In the genomic region with DNA sequence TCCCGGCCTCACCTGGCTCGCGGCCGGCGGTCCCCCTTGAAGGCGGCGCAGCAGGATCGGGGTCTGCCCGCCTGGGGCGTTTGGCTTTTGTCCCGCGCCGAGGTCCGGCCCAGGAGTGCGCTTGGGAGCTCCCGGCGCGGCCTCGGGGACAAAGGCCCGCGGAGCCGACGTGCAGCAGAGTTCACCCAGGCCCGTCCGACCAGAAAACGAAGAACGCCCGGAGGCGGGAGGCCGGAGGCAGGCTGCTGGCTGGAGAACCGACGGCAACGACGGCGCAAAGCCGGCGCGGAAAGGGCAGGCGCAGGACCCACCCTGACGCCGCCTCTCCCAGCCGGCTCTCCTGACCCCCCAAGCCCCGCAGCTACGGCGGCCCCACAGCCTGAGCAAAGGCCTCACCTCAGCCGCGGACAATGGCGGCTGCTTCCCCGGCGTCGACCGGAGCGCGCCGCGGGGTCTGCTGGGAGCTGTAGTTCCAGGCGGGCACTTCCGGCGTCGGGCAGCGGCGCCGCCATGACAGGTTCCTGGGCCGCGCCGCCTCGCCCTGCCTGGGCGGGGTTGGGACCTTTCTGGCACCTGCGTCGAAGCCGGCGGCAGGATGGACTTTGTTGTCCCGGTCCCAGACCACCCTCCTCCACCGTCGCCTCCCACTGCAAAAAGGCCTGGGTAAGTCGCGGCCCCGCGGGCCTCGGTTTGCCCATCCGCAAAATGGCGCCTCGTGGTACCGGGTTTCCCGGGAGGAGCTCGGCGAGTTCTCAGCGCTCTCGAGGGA, we compare ENCODE assay signal across 8 cellular contexts. TPM values are rescaled to one million over a fixed set of nuclear protein-coding genes. Genes with fewer than 3 reads are reported as not detected.
DNase-seq lines count a peak whose midpoint lies in the region; ATAC-seq and TF ChIP-seq lines count a peak whose summit lies in the region.

A gene (minus strand): TSS at position 437 of the 769 bp plus-strand sequence. CDS start 1,501 bp downstream, outside the sequence.

- peaks cover 67% of the 10 kb centered on the region for H3K36me3 Mint-ChIP-seq in CD4-positive, CD25-positive, alpha-beta regulatory T cell

- TF ChIP-seq CTCF in epithelial cell of proximal tubule (conservative IDR thresholded peaks at IDR 0.05; ENCODE audit: low read depth, low read length): no peak

- peaks cover 10 to 44% (median 15%) of the 10 kb centered on the region in 4 donors for H3K4me1 Mint-ChIP-seq in CD4-positive, CD25-positive, alpha-beta regulatory T cell

- H3K4me3 Mint-ChIP-seq in CD4-positive, CD25-positive, alpha-beta regulatory T cell: peak within 1 kb of the TSS; percentile 87 to 94 (median 89)

- peaks cover 11% of the 10 kb centered on the region for H3K4me1 ChIP-seq in CD4-positive, CD25-positive, alpha-beta regulatory T cell (ENCODE audit: control insufficient read depth, insufficient read depth, low read length, poor library complexity, severe bottlenecking)
- H3K4me1 ChIP-seq in mucosa of rectum (ENCODE audit: control insufficient read depth in 2 of 2, insufficient read depth in 2 of 2, low read length in 2 of 2): peaks cover 6 to 11% of the 10 kb centered on the region in 2 donors

- H3K9ac ChIP-seq in mucosa of rectum (ENCODE audit: low read depth in 1 of 2, low read length in 2 of 2): peak within 1 kb of the TSS; percentile 88 to 94

- peak within 1 kb of the TSS; percentile 70 to 88 (median 75) for H3K27ac Mint-ChIP-seq in CD4-positive, CD25-positive, alpha-beta regulatory T cell

- peaks cover 0 to 68% (median 32%) of the 10 kb centered on the region in 7 donors for H3K9me3 Mint-ChIP-seq in CD4-positive, CD25-positive, alpha-beta regulatory T cell

- H3K27me3 Mint-ChIP-seq in CD4-positive, CD25-positive, alpha-beta regulatory T cell: no peaks in the 10 kb centered on the region

- DNase-seq in CD4-positive, CD25-positive, alpha-beta regulatory T cell: peak; percentile 77 to 94 (median 86)
- DNase-seq in NOMO-1 treated with dmso at 0.1 percent for 144 hours (lab: John Stamatoyannopoulos, UW; ENCODE audit: unreplicated experiment) (peak; percentile 79), activated T-cell treated with anti-CD3 and anti-CD28 coated beads for 48 hours (ENCODE audit: low read depth) (peak; percentile 80), epithelial cell of proximal tubule (ENCODE audit: low read depth) (peak; percentile 25)
- peak; percentile 75 for DNase-seq in stimulated activated CD8-positive, alpha-beta memory T cell treated with anti-CD3 and anti-CD28 coated beads, Interleukin-4, amount 100 ng/mL, for 24 hours (ENCODE audit: low read depth)

- ATAC-seq in CD4-positive, CD25-positive, alpha-beta regulatory T cell (ENCODE audit: low read depth in 2 of 2): peak; percentile 98 to 99
- ATAC-seq in GM19397 (IDR thresholded peaks at IDR 0.05; ENCODE audit: unreplicated experiment): peak; percentile 99
- ATAC-seq in HG03565 (IDR thresholded peaks at IDR 0.05; ENCODE audit: unreplicated experiment): peak; percentile 93

- peaks cover 38 to 64% of the 10 kb centered on the region in 2 experiments for H3K9me3 ChIP-seq in CD4-positive, CD25-positive, alpha-beta regulatory T cell (ENCODE audit: control insufficient read depth in 2 of 2, low read length in 2 of 2)
- peaks cover 19 to 24% of the 10 kb centered on the region in 2 donors for H3K9me3 ChIP-seq in mucosa of rectum (ENCODE audit: control insufficient read depth in 2 of 2, low read length in 2 of 2)

- H3K27me3 ChIP-seq in CD4-positive, CD25-positive, alpha-beta regulatory T cell (ENCODE audit: control insufficient read depth, insufficient read depth, low read length): no peaks in the 10 kb centered on the region
- no peaks in the 10 kb centered on the region for H3K27me3 ChIP-seq in mucosa of rectum (ENCODE audit: control insufficient read depth in 2 of 2, insufficient read depth in 2 of 2, low read length in 2 of 2)

- peaks cover 56% of the 10 kb centered on the region for H3K36me3 ChIP-seq in CD4-positive, CD25-positive, alpha-beta regulatory T cell (ENCODE audit: control insufficient read depth, insufficient read depth, low read length)
- peaks cover 35 to 37% of the 10 kb centered on the region in 2 donors for H3K36me3 ChIP-seq in mucosa of rectum (ENCODE audit: control insufficient read depth in 2 of 2, insufficient read depth in 2 of 2, low read length in 2 of 2)

- H3K27ac ChIP-seq in CD4-positive, CD25-positive, alpha-beta regulatory T cell (ENCODE audit: insufficient read depth, low read length, poor library complexity, severe bottlenecking): peak within 1 kb of the TSS; percentile 85
- peak within 1 kb of the TSS; percentile 88 to 89 for H3K27ac ChIP-seq in mucosa of rectum (ENCODE audit: low read depth in 2 of 2, low read length in 2 of 2)

- peak within 1 kb of the TSS; percentile 90 for H3K4me3 ChIP-seq in CD4-positive, CD25-positive, alpha-beta regulatory T cell (ENCODE audit: low read depth, low read length)
- H3K4me3 ChIP-seq in epithelial cell of proximal tubule (ENCODE audit: low read depth, low read length) (peak within 1 kb of the TSS; percentile 68), mucosa of rectum (ENCODE audit: low read length in 2 of 2) (peak within 1 kb of the TSS; percentile 87 to 91)

RNA-seq across cellular contexts. Expression of the gene that starts here (rescaled TPM):
- 10.3 TPM for total RNA-seq in CD4-positive, CD25-positive, alpha-beta regulatory T cell
- 1 to 10 TPM; 1.6 to 6.0 (median 4.7) TPM for polyA plus RNA-seq in CD4-positive, CD25-positive, alpha-beta regulatory T cell
- total RNA-seq in epithelial cell of proximal tubule: 6.2 and 23.6 TPM in 2 replicates

Comparison
In these comparisons a context has a peak if more than half of its experiments do, and no peak if none do; other contexts are left out.
1. Peak in every context shown above with its lines: DNase-seq, ATAC-seq, H3K4me3 ChIP-seq and H3K27ac ChIP-seq.
2. DNase-seq: peak in every context shown above with its lines; median percentile 86 in CD4-positive, CD25-positive, alpha-beta regulatory T cell; 80 in activated T-cell treated with anti-CD3 and anti-CD28 coated beads for 48 hours; 79 in NOMO-1 treated with dmso at 0.1 percent for 144 hours; 75 in stimulated activated CD8-positive, alpha-beta memory T cell treated with anti-CD3 and anti-CD28 coated beads, Interleukin-4, amount 100 ng/mL, for 24 hours; 25 in epithelial cell of proximal tubule.